ENCODE assay signal across 1 cellular context in genomic region chr7:1523208-1523607, GRCh38.
TF ChIP-seq lines count a peak whose summit lies in the region.

No MANE protein-coding gene starts in this region.

TF ChIP-seq in HepG2, 621 proteins besides CTCF, POLR2A, EP300 and RAD21 (continued from another document):
- no peak for TF ChIP-seq ZNF710 (CRISPR knock-in tag; IDR thresholded peaks at IDR 0.05; ENCODE audit: borderline replicate concordance)
- no peak for TF ChIP-seq LCORL (IDR thresholded peaks at IDR 0.05)
- TF ChIP-seq LCORL (CRISPR knock-in tag; IDR thresholded peaks at IDR 0.05), result peak; percentile 68
- TF ChIP-seq ZNF33B (CRISPR knock-in tag; IDR thresholded peaks at IDR 0.05), result no peak
- TF ChIP-seq ZNF496 (CRISPR knock-in tag; IDR thresholded peaks at IDR 0.05; ENCODE audit: insufficient replicate concordance), result no peak
- no peak for TF ChIP-seq CAMTA2 (CRISPR knock-in tag; IDR thresholded peaks at IDR 0.05; ENCODE audit: borderline replicate concordance)
- 0 out of 2 replicates have a peak, but pooled peaks have one; percentile 7 for TF ChIP-seq FOSL2 (CRISPR knock-in tag; IDR thresholded peaks at IDR 0.05)
- TF ChIP-seq CCAR2 (optimal IDR thresholded peaks at IDR 0.05; ENCODE audit: low read depth, low read length), result no peak
- TF ChIP-seq FOSL1 (CRISPR knock-in tag; IDR thresholded peaks at IDR 0.05; ENCODE audit: borderline replicate concordance), result no peak
- no peak for TF ChIP-seq SP140L (CRISPR knock-in tag; IDR thresholded peaks at IDR 0.05; ENCODE audit: borderline replicate concordance)
- no peak for TF ChIP-seq PHF20 (CRISPR knock-in tag; IDR thresholded peaks at IDR 0.05)
TF ChIP-seq in HepG2: peak in this region for 11.
